Comparison of ENCODE assay signal across 8 cellular contexts in the genomic region with DNA sequence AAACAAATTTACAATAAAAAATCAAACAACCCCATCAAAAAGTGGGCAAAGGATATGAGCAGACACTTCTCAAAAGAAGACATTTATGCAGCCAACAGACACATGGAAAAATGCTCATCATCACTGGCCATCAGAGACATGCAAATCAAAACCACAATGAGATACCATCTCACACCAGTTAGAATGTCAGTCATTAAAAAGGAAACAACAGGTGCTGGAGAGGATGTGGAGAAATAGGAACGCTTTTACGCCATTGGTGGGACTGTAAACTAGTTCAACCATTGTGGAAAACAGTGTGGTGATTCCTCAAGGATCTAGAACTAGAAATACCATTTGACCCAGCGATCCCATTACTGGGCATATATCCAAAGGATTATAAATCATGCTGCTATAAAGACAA. TPM values are rescaled to one million over a fixed set of nuclear protein-coding genes. Genes with fewer than 3 reads are reported as not detected.
DNase-seq lines count a peak whose midpoint lies in the region; ATAC-seq and TF ChIP-seq lines count a peak whose summit lies in the region.
"Not testable (repeated sequence)": the region's sequence is repeated elsewhere in the genome, so short reads cannot be mapped to it uniquely, and the experiment has no call there.

No MANE protein-coding gene starts in this region.

- H3K27ac Mint-ChIP-seq in Caco-2 (ENCODE audit: unreplicated experiment); MCF 10A (ENCODE audit: low read depth, unreplicated experiment): not testable (repeated sequence)
- peak overlapping the region; percentile 6 for H3K27ac Mint-ChIP-seq in T-helper 1 cell treated with Interleukin-12 subunit alpha and Interleukin-12 subunit beta and Interleukin-4 antibody, amounts not matched to agents 30 μg/mL and 1 μg/mL, for 36 hours
- H3K27ac Mint-ChIP-seq in activated T-helper 1 cell treated with anti-CD3 and anti-CD28 coated beads, Interleukin-12 subunit alpha, Interleukin-12 subunit beta, Interleukin-2, Interleukin-4 antibody, amounts not matched to agents 30 ng/mL and 10 ng/mL and 1 ng/mL, durations not matched to agents 14 hours and 24 hours and 36 hours = peak overlapping the region; percentile 15
- peak overlapping the region; percentile 75 for H3K27ac Mint-ChIP-seq in stimulated activated naive B cell treated with anti-CD40 and anti-IgM and Interleukin-4, amounts not matched to agents 10 μg/mL and 1 μg/mL and 100 μg/mL, for 72 hours

- TF ChIP-seq CTCF in Caco-2 (IDR thresholded peaks at IDR 0.05; ENCODE audit: insufficient read depth in 1 of 2, low read depth in 1 of 2, low read length in 1 of 2, severe bottlenecking in 1 of 2, unreplicated experiment in 1 of 2); HEK293 (tag by site-specific recombination; IDR thresholded peaks at IDR 0.05); Loucy (conservative IDR thresholded peaks at IDR 0.05; ENCODE audit: low read length); OCI-LY1 (IDR thresholded peaks at IDR 0.05; ENCODE audit: low read length); MCF 10A (IDR thresholded peaks at IDR 0.05; ENCODE audit: unreplicated experiment): not testable (repeated sequence)

- not testable (repeated sequence) for H3K9me2 ChIP-seq in Loucy (replicated peaks; ENCODE audit: low read depth, low read length); OCI-LY1 (ENCODE audit: low read depth, low read length)

- H3K36me3 ChIP-seq in Caco-2 (ENCODE audit: control insufficient read depth, insufficient read depth, low read length); Loucy (ENCODE audit: insufficient read depth, low read length): not testable (repeated sequence)
- H3K36me3 ChIP-seq in HEK293 (ENCODE audit: control insufficient read depth in 2 of 2, insufficient read depth in 1 of 2, low read length in 2 of 2) (peaks cover 0 to 34% of the 10 kb centered on the region in 2 experiments; a peak in 2 of 3 replicates), OCI-LY1 (ENCODE audit: insufficient read depth, low read length) (peaks cover 32% of the 10 kb centered on the region)

- ATAC-seq in stimulated activated naive B cell treated with anti-CD40 and anti-IgM and Interleukin-4, amounts not matched to agents 10 μg/mL and 1 μg/mL and 100 μg/mL, for 72 hours (replicated peaks) = not testable (repeated sequence)

- peaks cover 70% of the 10 kb centered on the region for H3K36me3 Mint-ChIP-seq in Caco-2 (ENCODE audit: insufficient read depth, unreplicated experiment)
- H3K36me3 Mint-ChIP-seq in T-helper 1 cell treated with Interleukin-12 subunit alpha and Interleukin-12 subunit beta and Interleukin-4 antibody, amounts not matched to agents 30 μg/mL and 1 μg/mL, for 36 hours (ENCODE audit: low read depth) = not testable (repeated sequence)
- peaks cover 11% of the 10 kb centered on the region for H3K36me3 Mint-ChIP-seq in activated T-helper 1 cell treated with anti-CD3 and anti-CD28 coated beads, Interleukin-12 subunit alpha, Interleukin-12 subunit beta, Interleukin-2, Interleukin-4 antibody, amounts not matched to agents 30 ng/mL and 10 ng/mL and 1 ng/mL, durations not matched to agents 14 hours and 24 hours and 36 hours (ENCODE audit: low read depth)
- H3K36me3 Mint-ChIP-seq in MCF 10A (ENCODE audit: insufficient read depth, unreplicated experiment) = peaks cover 38% of the 10 kb centered on the region
- H3K36me3 Mint-ChIP-seq in stimulated activated naive B cell treated with anti-CD40 and anti-IgM and Interleukin-4, amounts not matched to agents 10 μg/mL and 1 μg/mL and 100 μg/mL, for 72 hours = peaks cover 34 to 40% of the 10 kb centered on the region in 2 donors

- not testable (repeated sequence) for H3K4me3 ChIP-seq in Caco-2 (ENCODE audit: low read depth, low read length); HEK293 (ENCODE audit: low read depth, low read length); Loucy (ENCODE audit: low read length, poor library complexity, severe bottlenecking); OCI-LY1 (ENCODE audit: low read depth, low read length, poor library complexity, severe bottlenecking)

- BruUV-seq in Caco-2 (replicated peaks; lab: Mats Ljungman, UMichigan) (TSS peak; percentile 10), MCF 10A (replicated peaks; lab: Mats Ljungman, UMichigan) (TSS peak; percentile 4)

- H3K4me1 ChIP-seq in Caco-2; HEK293 (ENCODE audit: control insufficient read depth, insufficient read depth, low read length): not testable (repeated sequence)
- H3K4me1 ChIP-seq in Loucy (ENCODE audit: insufficient read depth, low read length, poor library complexity, severe bottlenecking) = peaks cover 12% of the 10 kb centered on the region
- peaks cover 15% of the 10 kb centered on the region for H3K4me1 ChIP-seq in OCI-LY1 (ENCODE audit: insufficient read depth, low read length, severe bottlenecking)

- peak overlapping the region; percentile 55 for H3K4me2 ChIP-seq in Loucy (ENCODE audit: low read depth, low read length, poor library complexity, severe bottlenecking)
- H3K4me2 ChIP-seq in OCI-LY1 (ENCODE audit: low read length) = not testable (repeated sequence)

- not testable (repeated sequence) for H3K4me3 Mint-ChIP-seq in Caco-2 (ENCODE audit: unreplicated experiment); T-helper 1 cell treated with Interleukin-12 subunit alpha and Interleukin-12 subunit beta and Interleukin-4 antibody, amounts not matched to agents 30 μg/mL and 1 μg/mL, for 36 hours; activated T-helper 1 cell treated with anti-CD3 and anti-CD28 coated beads, Interleukin-12 subunit alpha, Interleukin-12 subunit beta, Interleukin-2, Interleukin-4 antibody, amounts not matched to agents 30 ng/mL and 10 ng/mL and 1 ng/mL, durations not matched to agents 14 hours and 24 hours and 36 hours; MCF 10A (ENCODE audit: unreplicated experiment); stimulated activated naive B cell treated with anti-CD40 and anti-IgM and Interleukin-4, amounts not matched to agents 10 μg/mL and 1 μg/mL and 100 μg/mL, for 72 hours

- H3F3A ChIP-seq in Loucy (ENCODE audit: low read depth); OCI-LY1 (ENCODE audit: insufficient read depth, low read length): not testable (repeated sequence)

- H3K27ac ChIP-seq in HEK293 (ENCODE audit: extremely low read depth, low read depth, low read length) = not testable (repeated sequence)
- H3K27ac ChIP-seq in OCI-LY1 (ENCODE audit: low read depth, low read length, poor library complexity, severe bottlenecking) = peak overlapping the region; percentile 74

- H3K9me3 ChIP-seq in Caco-2; HEK293 (ENCODE audit: control insufficient read depth, insufficient read depth, low read depth, low read length); Loucy (ENCODE audit: insufficient read depth, low read depth, low read length); OCI-LY1 (ENCODE audit: low read length): not testable (repeated sequence)

- CTCF ChIA-PET in Caco-2 (lab: Charles Lee); HEK293 (lab: Yijun Ruan, JAX); MCF 10A (lab: Yijun Ruan, JAX): not testable (repeated sequence)

- not testable (repeated sequence) for H4K20me1 ChIP-seq in Loucy (ENCODE audit: insufficient read depth, low read length, poor library complexity, severe bottlenecking); OCI-LY1 (ENCODE audit: insufficient read depth, low read length)

- POLR2A ChIA-PET in Caco-2 (lab: Charles Lee); HEK293 (lab: Yijun Ruan, JAX); MCF 10A (lab: Yijun Ruan, JAX): not testable (repeated sequence)

- DNase-seq in Caco-2; activated T-helper 1 cell treated with anti-CD3 and anti-CD28 coated beads, Interleukin-12 subunit alpha, Interleukin-12 subunit beta, Interleukin-2, Interleukin-4 antibody, amounts not matched to agents 30 ng/mL and 10 ng/mL and 1 ng/mL, durations not matched to agents 14 hours and 24 hours and 36 hours (ENCODE audit: low spot score); MCF 10A (ENCODE audit: unreplicated experiment); stimulated activated naive B cell treated with anti-CD40 and anti-IgM and Interleukin-4, amounts not matched to agents 10 μg/mL and 1 μg/mL and 100 μg/mL, for 72 hours: not testable (repeated sequence)

- not testable (repeated sequence) for H3K9ac ChIP-seq in Loucy (ENCODE audit: low read depth, low read length, poor library complexity, severe bottlenecking); OCI-LY1 (ENCODE audit: low read length)

- not testable (repeated sequence) for H3K27me3 ChIP-seq in Caco-2 (replicated peaks; ENCODE audit: control insufficient read depth, insufficient read depth, low read length); Loucy (ENCODE audit: insufficient read depth, low read length, poor library complexity, severe bottlenecking); OCI-LY1 (ENCODE audit: insufficient read depth, low read length)

- H2AFZ ChIP-seq in Loucy (ENCODE audit: low read length); OCI-LY1 (ENCODE audit: low read length): not testable (repeated sequence)

- not testable (repeated sequence) for H3K9me3 Mint-ChIP-seq in Caco-2 (ENCODE audit: unreplicated experiment); T-helper 1 cell treated with Interleukin-12 subunit alpha and Interleukin-12 subunit beta and Interleukin-4 antibody, amounts not matched to agents 30 μg/mL and 1 μg/mL, for 36 hours; activated T-helper 1 cell treated with anti-CD3 and anti-CD28 coated beads, Interleukin-12 subunit alpha, Interleukin-12 subunit beta, Interleukin-2, Interleukin-4 antibody, amounts not matched to agents 30 ng/mL and 10 ng/mL and 1 ng/mL, durations not matched to agents 14 hours and 24 hours and 36 hours; MCF 10A (ENCODE audit: unreplicated experiment); stimulated activated naive B cell treated with anti-CD40 and anti-IgM and Interleukin-4, amounts not matched to agents 10 μg/mL and 1 μg/mL and 100 μg/mL, for 72 hours

- not testable (repeated sequence) for H3K27me3 Mint-ChIP-seq in Caco-2 (ENCODE audit: insufficient read depth, unreplicated experiment); T-helper 1 cell treated with Interleukin-12 subunit alpha and Interleukin-12 subunit beta and Interleukin-4 antibody, amounts not matched to agents 30 μg/mL and 1 μg/mL, for 36 hours (ENCODE audit: low read depth); activated T-helper 1 cell treated with anti-CD3 and anti-CD28 coated beads, Interleukin-12 subunit alpha, Interleukin-12 subunit beta, Interleukin-2, Interleukin-4 antibody, amounts not matched to agents 30 ng/mL and 10 ng/mL and 1 ng/mL, durations not matched to agents 14 hours and 24 hours and 36 hours (ENCODE audit: insufficient read depth); MCF 10A (ENCODE audit: insufficient read depth, unreplicated experiment); stimulated activated naive B cell treated with anti-CD40 and anti-IgM and Interleukin-4, amounts not matched to agents 10 μg/mL and 1 μg/mL and 100 μg/mL, for 72 hours

- H3K4me1 Mint-ChIP-seq in Caco-2 (ENCODE audit: low read depth, unreplicated experiment); T-helper 1 cell treated with Interleukin-12 subunit alpha and Interleukin-12 subunit beta and Interleukin-4 antibody, amounts not matched to agents 30 μg/mL and 1 μg/mL, for 36 hours (ENCODE audit: low read depth); MCF 10A (ENCODE audit: insufficient read depth, unreplicated experiment): not testable (repeated sequence)
- peaks cover 12% of the 10 kb centered on the region for H3K4me1 Mint-ChIP-seq in activated T-helper 1 cell treated with anti-CD3 and anti-CD28 coated beads, Interleukin-12 subunit alpha, Interleukin-12 subunit beta, Interleukin-2, Interleukin-4 antibody, amounts not matched to agents 30 ng/mL and 10 ng/mL and 1 ng/mL, durations not matched to agents 14 hours and 24 hours and 36 hours (ENCODE audit: low read depth)
- peaks cover 24 to 48% of the 10 kb centered on the region in 2 donors for H3K4me1 Mint-ChIP-seq in stimulated activated naive B cell treated with anti-CD40 and anti-IgM and Interleukin-4, amounts not matched to agents 10 μg/mL and 1 μg/mL and 100 μg/mL, for 72 hours

- H3K79me2 ChIP-seq in Loucy (ENCODE audit: insufficient read depth, low read length); OCI-LY1 (ENCODE audit: insufficient read depth, low read length): not testable (repeated sequence)

- intact Hi-C loops in Caco-2 (cut with micrococcal nuclease; ENCODE audit: unreplicated experiment); activated T-helper 1 cell treated with anti-CD3 and anti-CD28 coated beads, Interleukin-12 subunit alpha, Interleukin-12 subunit beta, Interleukin-2, Interleukin-4 antibody, amounts not matched to agents 30 ng/mL and 10 ng/mL and 1 ng/mL, durations not matched to agents 14 hours and 24 hours and 36 hours (cut with micrococcal nuclease); MCF 10A (cut with micrococcal nuclease): not testable (repeated sequence)

RNA-seq across cellular contexts. Expression of a gene that starts 11.4 kb away (rescaled TPM):
- total RNA-seq in Caco-2 (2022) (50.8 and 51.1 TPM in 2 replicates), MCF 10A (2022) (12.4 and 18.1 TPM in 2 replicates)
- total RNA-seq in activated T-helper 1 cell treated with anti-CD3 and anti-CD28 coated beads, Interleukin-12 subunit alpha, Interleukin-12 subunit beta, Interleukin-2, Interleukin-4 antibody, amounts not matched to agents 30 ng/mL and 10 ng/mL and 1 ng/mL, durations not matched to agents 14 hours and 24 hours and 36 hours = 76.1 and 79.8 TPM in 2 replicates

RNA-seq across cellular contexts. Expression of a gene that starts 34.4 kb away (rescaled TPM):
- total RNA-seq in Caco-2 (2022) (53.9 and 55.4 TPM in 2 replicates), MCF 10A (2022) (105 and 106 TPM in 2 replicates)
- 53.4 and 56.1 TPM in 2 replicates for total RNA-seq in activated T-helper 1 cell treated with anti-CD3 and anti-CD28 coated beads, Interleukin-12 subunit alpha, Interleukin-12 subunit beta, Interleukin-2, Interleukin-4 antibody, amounts not matched to agents 30 ng/mL and 10 ng/mL and 1 ng/mL, durations not matched to agents 14 hours and 24 hours and 36 hours
